ENCODE assay signal across 27 cellular contexts in the genomic region with DNA sequence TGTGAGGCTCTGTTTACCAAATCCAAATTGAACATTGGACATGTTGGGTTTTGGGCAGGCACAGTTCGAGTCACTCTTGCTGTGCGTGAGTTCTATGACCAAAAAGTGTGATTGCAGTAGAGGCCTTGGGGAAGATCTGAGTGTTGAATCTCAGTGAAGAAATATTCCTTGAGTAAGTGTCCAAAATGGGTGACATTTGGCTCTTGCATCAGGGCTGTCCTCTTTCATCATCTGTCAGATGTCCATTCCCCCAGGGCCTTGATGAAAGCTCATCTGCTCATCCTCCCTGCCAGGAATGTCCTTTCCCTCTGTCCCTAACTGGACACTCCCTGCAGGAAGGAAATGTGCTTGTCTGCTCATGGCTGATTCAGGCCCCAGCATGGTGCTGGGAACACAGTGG. TPM values are rescaled to one million over a fixed set of nuclear protein-coding genes. Genes with fewer than 3 reads are reported as not detected.
DNase-seq lines count a peak whose midpoint lies in the region; ATAC-seq, FAIRE-seq and TF ChIP-seq lines count a peak whose summit lies in the region.
"Had no signal": no experiment of that assay in that cellular context is flagged by ENCODE, and none has a peak within 500 bp of the region (broad histone marks: within the 10 kb centered on the region; RNA-seq: fewer than 3 reads in every experiment).

No MANE protein-coding gene starts in this region.

- H3K36me3 ChIP-seq in K562 (ENCODE audit: control insufficient read depth, insufficient read depth, low read length) = no peaks in the 10 kb centered on the region
- no peaks in the 10 kb centered on the region for H3K36me3 ChIP-seq in psoas muscle (ENCODE audit: insufficient read depth in 1 of 2, low read depth in 1 of 2)
- H3K36me3 ChIP-seq in Peyer's patch = no peaks in the 10 kb centered on the region
- H3K36me3 ChIP-seq: BE2C, colonic mucosa, stomach, transverse colon had no signal

- no peaks in the 10 kb centered on the region for H3K79me2 ChIP-seq in K562 (ENCODE audit: control insufficient read depth, insufficient read depth, low read length)
- H3K79me2 ChIP-seq: parathyroid adenoma had no signal

- H4K20me1 ChIP-seq in K562 (replicated peaks; ENCODE audit: control insufficient read depth, insufficient read depth, low read length) = peaks cover 7% of the 10 kb centered on the region

- ATAC-seq in K562 (no peak), psoas muscle (peak; percentile 57 to 87 (median 86)), left lobe of liver (no peak), GM19328 (IDR thresholded peaks at IDR 0.05; ENCODE audit: unreplicated experiment) (no peak)
- ATAC-seq: A549, esophagus mucosa, T-helper 17 cell had no signal

- no peaks in the 10 kb centered on the region for H3K9me3 ChIP-seq in K562 (replicated peaks; ENCODE audit: control insufficient read depth, insufficient read depth, low read depth, low read length)
- H3K9me3 ChIP-seq in psoas muscle = no peaks in the 10 kb centered on the region
- H3K9me3 ChIP-seq in Peyer's patch = no peaks in the 10 kb centered on the region
- H3K9me3 ChIP-seq: A549, BE2C, colonic mucosa, stomach, transverse colon had no signal

- in situ Hi-C loops in K562 (cut with MboI) = no loop called here

- H3K27ac ChIP-seq in K562 (ENCODE audit: extremely low read depth, low read depth, low read length) = no peak overlapping the region
- H3K27ac ChIP-seq in psoas muscle = peak overlapping the region; percentile 42
- no peak overlapping the region for H3K27ac ChIP-seq in Peyer's patch
- H3K27ac ChIP-seq: A549, colonic mucosa, parathyroid adenoma, stomach, transverse colon had no signal

- no TSS peak for BruUV-seq in K562 (replicated peaks; lab: Mats Ljungman, UMichigan)

- TF ChIP-seq RAD21 in K562 (CRISPR knock-in tag; conservative IDR thresholded peaks at IDR 0.05 in 1 of 2, IDR thresholded peaks at IDR 0.05 in 1 of 2) = no peak

- TF ChIP-seq POLR2A in K562 (conservative IDR thresholded peaks at IDR 0.05) = no peak
- TF ChIP-seq POLR2A in Peyer's patch (IDR thresholded peaks at IDR 0.05) = no peak

- DNase-seq in AG10803 (ENCODE audit: low read depth) (peak; percentile 40), HTR-8/SVneo (ENCODE audit: insufficient read length, low spot score) (no peak), K562 (ENCODE audit: extremely low read depth in 1 of 4, low spot score in 3 of 4) (no peak), psoas muscle (no peak), Peyer's patch (no peak), left lobe of liver (ENCODE audit: low spot score) (no peak)
- DNase-seq in activated CD8-positive, alpha-beta memory T cell treated with anti-CD3 and anti-CD28 coated beads, Interleukin-2, amount 50 U/mL, for 4 hours = no peak
- DNase-seq: activated CD4-positive, alpha-beta T cell treated with anti-CD3 and anti-CD28 coated beads for 48 hours; activated naive CD4-positive, alpha-beta T cell treated with Interleukin-2 at 50 U/mL for 16 hours; activated T-cell treated with anti-CD3 and anti-CD28 coated beads, Interleukin-2, amount 50 U/mL, for 48 hours; BE2C; colonic mucosa; Kasumi-1; NCI-H2107; NCI-H510A; stomach; T-helper 17 cell; transverse colon had no signal

- H3K4me2 ChIP-seq in K562 (ENCODE audit: insufficient read depth, low read length) = no peak overlapping the region
- H3K4me2 ChIP-seq: A549 had no signal

- H3K9me1 ChIP-seq in K562 (ENCODE audit: control insufficient read depth, insufficient read depth, low read length) = no peaks in the 10 kb centered on the region

- CTCF ChIA-PET in K562 (lab: Yijun Ruan, JAX; ENCODE audit: low intra/inter-chr PET ratio) = no interaction called here

- no peak for TF ChIP-seq CTCF in AG10803 (conservative IDR thresholded peaks at IDR 0.05; ENCODE audit: low read length)
- TF ChIP-seq CTCF in K562 (IDR thresholded peaks at IDR 0.05 in 2 of 3, conservative IDR thresholded peaks at IDR 0.05 in 1 of 3; ENCODE audit: insufficient read depth in 2 of 3, low read depth in 1 of 3, low read length in 3 of 3) = no peak
- TF ChIP-seq CTCF in psoas muscle (IDR thresholded peaks at IDR 0.05) = no peak
- no peak for TF ChIP-seq CTCF in Peyer's patch (IDR thresholded peaks at IDR 0.05)

- POLR2A ChIA-PET in K562 (lab: Yijun Ruan, JAX) = interaction anchor here (0.6 kb wide), 1 partner anchor 303 kb away, joined by 3 read pairs; no protein-coding TSS in a partner anchor

- H3K4me1 ChIP-seq in K562 (replicated peaks in 1 of 2; ENCODE audit: control insufficient read depth in 2 of 2, insufficient read depth in 2 of 2, low read length in 2 of 2) (peaks cover 7 to 11% of the 10 kb centered on the region in 2 experiments; a peak in 3 of 5 replicates), psoas muscle (peaks cover 6% of the 10 kb centered on the region), Peyer's patch (peaks cover 0 to 6% (median 2%) of the 10 kb centered on the region in 4 donors)
- H3K4me1 ChIP-seq: BE2C, colonic mucosa, parathyroid adenoma had no signal

- H3K27me3 ChIP-seq in K562 (ENCODE audit: control insufficient read depth in 2 of 2, insufficient read depth in 2 of 2, low read length in 2 of 2) (peaks cover 20 to 46% of the 10 kb centered on the region in 2 experiments), psoas muscle (ENCODE audit: insufficient read depth in 3 of 3, low read length in 2 of 3) (no peaks in the 10 kb centered on the region), Peyer's patch (no peaks in the 10 kb centered on the region)
- H3K27me3 ChIP-seq: BE2C, colonic mucosa, stomach, transverse colon had no signal

- H3K4me3 ChIP-seq in AG10803 (ENCODE audit: low read length) = no peak overlapping the region
- no peak overlapping the region for H3K4me3 ChIP-seq in K562
- no peak overlapping the region for H3K4me3 ChIP-seq in psoas muscle
- no peak overlapping the region for H3K4me3 ChIP-seq in Peyer's patch
- H3K4me3 ChIP-seq: A549, colonic mucosa, lung, stomach, transverse colon had no signal

- WGBS in K562 (ENCODE audit: insufficient coverage, low coverage, missing lambda C conversion rate) = 7% methylated on average over 2 of the region's 2 CpGs
- 87 to 94% (median 89%) methylated on average over 2 of the region's 2 CpGs for WGBS in psoas muscle, 3 donors

- intact Hi-C loops in K562 (cut with micrococcal nuclease) = loop anchor here (10.0 kb wide), 1 partner anchor 140 kb away; no protein-coding TSS in a partner anchor
- intact Hi-C loops in psoas muscle (cut with DNase I) = no loop called here

- H2AFZ ChIP-seq in K562 (ENCODE audit: low read depth, low read length) = no peak overlapping the region
- H2AFZ ChIP-seq: parathyroid adenoma had no signal

- FAIRE-seq in HTR-8/SVneo (lab: Jason Lieb, UNC) (peak; percentile 33), K562 (lab: Jason Lieb, UNC) (no peak)
- FAIRE-seq: A549, keratinocyte had no signal

- no peak for TF ChIP-seq EP300 in K562 (IDR thresholded peaks at IDR 0.05; ENCODE audit: low read length)

- H3K9ac ChIP-seq in K562 (ENCODE audit: insufficient read depth in 1 of 2, low read depth in 2 of 2, low read length in 2 of 2) = no peak overlapping the region; a peak in 1 of 4 replicates
- H3K9ac ChIP-seq: parathyroid adenoma had no signal

RNA-seq across cellular contexts. Expression of a gene that starts 6.4 kb away (rescaled TPM):
- not detected in 2 replicates for total RNA-seq in K562 (2011; cell fraction: chromatin; rRNA removed; ENCODE audit: low replicate concordance)
- total RNA-seq in K562 (2011; cell fraction: nucleolus; rRNA removed) = not detected in 2 replicates
- not detected in 2 replicates for total RNA-seq in K562 (2011; cell fraction: nucleoplasm; rRNA removed)
- not detected in 2 replicates for total RNA-seq in K562 (2014; rRNA removed)
- not detected in 2 replicates for total RNA-seq in K562 (2014; rRNA removed; fragmentation: Illumina TruSeq; extraction: Trizol)
- total RNA-seq in K562 (2015; rRNA removed; fragmentation: Illumina TruSeq; extraction: Trizol) = not detected in 2 replicates
- total RNA-seq in K562 (2021) = 7.0 and 8.5 TPM in 2 replicates
- polyA plus RNA-seq in K562 (2011; rRNA removed) = not detected in 2 replicates
- not detected in 2 replicates for polyA plus RNA-seq in K562 (2011; cell fraction: cytosol; rRNA removed)
- polyA plus RNA-seq in K562 (2011; cell fraction: nucleus; rRNA removed) = not detected in 2 replicates
- polyA plus RNA-seq in K562 (2012) = not detected in 2 replicates
- polyA plus RNA-seq in K562 (2014; fragmentation: Illumina TruSeq; extraction: Trizol) = not detected in 2 replicates
- polyA plus RNA-seq in K562 (2014; fragmentation: Nextera tagmentation; extraction: Ambion mirVana) = under 1 TPM in 1 of 2 experiments, not detected in 1; 0.03 TPM
- not detected in 2 replicates for polyA plus RNA-seq in K562 (2014; rRNA removed)
- polyA minus RNA-seq in K562 (2011; rRNA and poly(A)+ RNA removed) = not detected in 2 replicates
- polyA minus RNA-seq in K562 (2011; cell fraction: cytosol; rRNA and poly(A)+ RNA removed) = not detected in 2 replicates
- not detected in 2 replicates for polyA minus RNA-seq in K562 (2011; cell fraction: nucleus; rRNA and poly(A)+ RNA removed)
- total RNA-seq in psoas muscle = 1 to 10 TPM in 2 of 4 donors, under 1 TPM in 2; 0.25 to 1.1 (median 0.96) TPM
- polyA plus RNA-seq in psoas muscle = 1 to 10 TPM in 1 of 3 donors, under 1 TPM in 2; 0.04 to 1.5 (median 0.98) TPM
- total RNA-seq in Peyer's patch = 1 to 10 TPM in 1 of 4 donors, not detected in 3; 1.7 TPM
- total RNA-seq in left lobe of liver = 9.8 TPM
- total RNA-seq: activated CD8-positive, alpha-beta memory T cell treated with anti-CD3 and anti-CD28 coated beads for 36 hours; H4; T-helper 17 cell; transverse colon had no signal
- polyA plus RNA-seq: A549, keratinocyte, neural cell had no signal

RNA-seq across cellular contexts. Expression of a gene that starts 19.7 kb away (rescaled TPM):
- total RNA-seq in K562 (2011; cell fraction: chromatin; rRNA removed; ENCODE audit: low replicate concordance) = 0.21 TPM in 1 of 2 replicates, not detected in the other
- total RNA-seq in K562 (2011; cell fraction: nucleolus; rRNA removed) = not detected in 2 replicates
- 0.99 TPM in 1 of 2 replicates, not detected in the other for total RNA-seq in K562 (2011; cell fraction: nucleoplasm; rRNA removed)
- total RNA-seq in K562 (2014; rRNA removed) (not detected in 2 replicates), K562 (2014; rRNA removed; fragmentation: Illumina TruSeq; extraction: Trizol) (not detected in 2 replicates), K562 (2015; rRNA removed; fragmentation: Illumina TruSeq; extraction: Trizol) (not detected in 2 replicates), K562 (2021) (not detected in 2 replicates), psoas muscle (10 to 100 TPM in 1 of 4 donors, 1 to 10 TPM in 2, under 1 TPM in 1; 0.58 to 20.0 (median 5.8) TPM), Peyer's patch (10 to 100 TPM in 2 of 4 donors, 1 to 10 TPM in 1, not detected in 1; 1.7 to 15.3 (median 10.5) TPM), left lobe of liver (0.68 TPM)
- polyA plus RNA-seq in K562 (2011; rRNA removed) (not detected in 2 replicates), K562 (2014; fragmentation: Illumina TruSeq; extraction: Trizol) (not detected in 2 replicates), K562 (2014; fragmentation: Nextera tagmentation; extraction: Ambion mirVana) (not detected), K562 (2014; rRNA removed) (not detected in 2 replicates), psoas muscle (10 to 100 TPM in 2 of 3 donors, 1 to 10 TPM in 1; 4.9 to 31.6 (median 23.4) TPM)
- polyA plus RNA-seq in K562 (2011; cell fraction: cytosol; rRNA removed) = 0.03 TPM in 1 of 2 replicates, not detected in the other
- 0.06 TPM in 1 of 2 replicates, not detected in the other for polyA plus RNA-seq in K562 (2011; cell fraction: nucleus; rRNA removed)
- 0.37 TPM in 1 of 2 replicates, not detected in the other for polyA plus RNA-seq in K562 (2012)
- not detected in 2 replicates for polyA minus RNA-seq in K562 (2011; rRNA and poly(A)+ RNA removed)
- polyA minus RNA-seq in K562 (2011; cell fraction: cytosol; rRNA and poly(A)+ RNA removed) = not detected in 2 replicates
- polyA minus RNA-seq in K562 (2011; cell fraction: nucleus; rRNA and poly(A)+ RNA removed) = not detected in 2 replicates
- total RNA-seq: H4 had no signal
- polyA plus RNA-seq: A549, keratinocyte, neural cell had no signal

RNA-seq across cellular contexts. Expression of a gene that starts 58.4 kb away (rescaled TPM):
- total RNA-seq in K562 (2011; cell fraction: chromatin; rRNA removed; ENCODE audit: low replicate concordance) = 135 and 208 TPM in 2 replicates
- 115 and 138 TPM in 2 replicates for total RNA-seq in K562 (2011; cell fraction: nucleolus; rRNA removed)
- total RNA-seq in K562 (2011; cell fraction: nucleoplasm; rRNA removed) = 129 and 174 TPM in 2 replicates
- total RNA-seq in K562 (2014; rRNA removed) (145 and 183 TPM in 2 replicates), K562 (2014; rRNA removed; fragmentation: Illumina TruSeq; extraction: Trizol) (119 and 123 TPM in 2 replicates), K562 (2015; rRNA removed; fragmentation: Illumina TruSeq; extraction: Trizol) (128 and 131 TPM in 2 replicates), K562 (2021) (121 and 124 TPM in 2 replicates), psoas muscle (10 to 100 TPM; 39.0 to 61.8 (median 45.6) TPM), Peyer's patch (100 to 1,000 TPM in 1 of 4 donors, 10 to 100 TPM in 3; 49.2 to 116 (median 64.6) TPM), left lobe of liver (18.6 TPM)
- polyA plus RNA-seq in K562 (2011; rRNA removed) (103 and 153 TPM in 2 replicates), K562 (2014; fragmentation: Illumina TruSeq; extraction: Trizol) (152 and 167 TPM in 2 replicates), K562 (2014; fragmentation: Nextera tagmentation; extraction: Ambion mirVana) (10 to 100 TPM; 63.3 to 68.4 TPM), K562 (2014; rRNA removed) (130 and 144 TPM in 2 replicates), psoas muscle (100 to 1,000 TPM in 1 of 3 donors, 10 to 100 TPM in 2; 53.7 to 104 (median 58.3) TPM)
- 84.8 and 132 TPM in 2 replicates for polyA plus RNA-seq in K562 (2011; cell fraction: cytosol; rRNA removed)
- 110 and 190 TPM in 2 replicates for polyA plus RNA-seq in K562 (2011; cell fraction: nucleus; rRNA removed)
- 88.5 and 121 TPM in 2 replicates for polyA plus RNA-seq in K562 (2012)
- 87.9 and 140 TPM in 2 replicates for polyA minus RNA-seq in K562 (2011; rRNA and poly(A)+ RNA removed)
- 38.3 and 80.0 TPM in 2 replicates for polyA minus RNA-seq in K562 (2011; cell fraction: cytosol; rRNA and poly(A)+ RNA removed)
- polyA minus RNA-seq in K562 (2011; cell fraction: nucleus; rRNA and poly(A)+ RNA removed) = 58.9 and 61.4 TPM in 2 replicates

Comparison
In these comparisons a context has a peak if more than half of its experiments do, and no peak if none do; other contexts are left out.
1. ATAC-seq: peak in psoas muscle (4 of 4); none in K562 (single experiment), left lobe of liver (single experiment) and GM19328 (single experiment).